ENCODE assay signal across 22 cellular contexts in the genomic region with DNA sequence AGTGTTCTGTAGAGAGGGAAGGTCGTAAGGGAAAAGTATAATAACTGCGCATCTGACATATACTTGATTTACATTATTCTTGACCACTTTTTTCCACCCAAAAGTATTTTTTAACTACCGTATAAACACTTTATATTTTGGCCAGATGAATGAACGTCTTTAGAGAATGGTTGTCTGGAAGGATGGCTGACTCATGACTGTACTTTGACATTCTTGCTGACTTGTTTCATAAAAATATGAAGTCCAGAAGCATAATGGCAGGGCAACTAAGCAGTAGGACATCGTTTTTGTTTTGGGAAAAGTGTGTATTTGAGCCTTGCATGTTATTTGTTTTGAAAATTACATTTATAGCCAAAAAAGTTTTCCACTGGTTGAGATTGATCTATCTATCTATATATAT.
"Had no signal": no experiment of that assay in that cellular context is flagged by ENCODE, and none has a peak within 500 bp of the region (broad histone marks: within the 10 kb centered on the region; RNA-seq: fewer than 3 reads in every experiment).

No MANE protein-coding gene starts in this region.

- H3K27ac ChIP-seq: body of pancreas, KMS-11 had no signal

- H3K4me2 ChIP-seq: KMS-11 had no signal

- H3K9ac ChIP-seq: KMS-11 had no signal

- DNase-seq: activated CD4-positive, alpha-beta T cell treated with anti-CD3 and anti-CD28 coated beads for 48 hours; activated CD4-positive, alpha-beta T cell treated with anti-CD3 and anti-CD28 coated beads, Interleukin-2, amount 50 U/mL, for 48 hours; activated CD4-positive, CD25-positive, alpha-beta regulatory T cell treated with anti-CD3 and anti-CD28 coated beads, Interleukin-2, amount 50 U/mL, for 72 hours; activated CD8-positive, alpha-beta memory T cell treated with anti-CD3 and anti-CD28 coated beads, Interleukin-2, amount 10 ng/mL, durations not matched to agents 7 days and 5 days; activated effector memory CD4-positive, alpha-beta T cell treated with Interleukin-2 at 50 U/mL for 16 hours; activated naive CD4-positive, alpha-beta T cell; activated T-cell treated with anti-CD3 and anti-CD28 coated beads, Interleukin-2, amount 50 U/mL, for 24 hours; aorta; body of pancreas; MM.1S; NCI-H1105 treated with DMSO at 0.1 percent for 48 hours; NCI-H1436 treated with DMSO at 0.1 percent for 48 hours; NCI-H187; NCI-H2081; NCI-H2227 treated with DMSO at 0.1 percent for 48 hours; NCI-H446 treated with DMSO at 0.1 percent for 48 hours; NCI-H524 treated with DMSO at 0.1 percent for 48 hours; NCI-H774; SHP77 had no signal

- H3K4me3 ChIP-seq: body of pancreas had no signal

- H3K27me3 ChIP-seq: body of pancreas had no signal

- ATAC-seq: activated CD8-positive, alpha-beta memory T cell treated with anti-CD3 and anti-CD28 coated beads, Interleukin-2, amount 10 ng/mL, durations not matched to agents 7 days and 5 days; body of pancreas; Panc1; WTC11 had no signal

- H3K9me3 ChIP-seq: body of pancreas had no signal
